24 cellular contexts compared by ENCODE assay signal in the genomic region with DNA sequence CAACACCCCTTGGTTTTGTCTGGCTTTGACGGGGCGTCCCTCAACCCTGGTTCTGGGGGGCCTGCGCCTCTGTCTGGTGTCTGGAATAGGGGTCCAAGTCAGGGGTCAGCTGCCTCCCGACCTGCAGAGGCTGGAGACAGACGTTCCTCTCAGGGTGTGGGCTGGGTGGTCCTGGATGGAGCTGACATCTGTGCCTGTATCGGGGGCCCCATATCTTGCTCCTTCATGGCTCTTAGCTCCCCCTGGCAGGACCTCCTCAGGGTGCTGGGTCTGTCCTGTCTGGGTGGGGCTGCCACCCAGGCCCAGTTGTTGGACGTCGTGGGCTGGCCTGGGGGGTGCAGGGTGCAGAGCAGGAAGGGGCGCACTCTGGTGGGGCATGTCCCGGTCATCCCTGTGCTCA.
"Had no signal": no experiment of that assay in that cellular context is flagged by ENCODE, and none has a peak within 500 bp of the region (broad histone marks: within the 10 kb centered on the region; RNA-seq: fewer than 3 reads in every experiment).

No MANE protein-coding gene starts in this region.

- H3K27me3 Mint-ChIP-seq: stimulated activated naive CD8-positive, alpha-beta T cell treated with anti-CD3 and anti-CD28 coated beads, Interleukin-15, Interleukin-2, amounts not matched to agents 100 ng/mL and 50 ng/mL, for 24 hours had no signal

- H3K27ac Mint-ChIP-seq: immature natural killer cell; mesothelial cell of epicardium; nephron progenitor cell; stimulated activated effector memory CD8-positive, alpha-beta T cell treated with anti-CD3 and anti-CD28 coated beads, Interleukin-12 subunit alpha, Interleukin-12 subunit beta, amount 100 ng/mL, for 72 hours; stimulated activated naive CD8-positive, alpha-beta T cell treated with anti-CD3 and anti-CD28 coated beads, Interleukin-15, Interleukin-2, amounts not matched to agents 100 ng/mL and 50 ng/mL, for 24 hours had no signal

- H3K4me3 Mint-ChIP-seq: immature natural killer cell; mesothelial cell of epicardium; nephron progenitor cell; stimulated activated effector memory CD8-positive, alpha-beta T cell treated with anti-CD3 and anti-CD28 coated beads, Interleukin-12 subunit alpha, Interleukin-12 subunit beta, amount 100 ng/mL, for 72 hours; stimulated activated naive CD8-positive, alpha-beta T cell treated with anti-CD3 and anti-CD28 coated beads, Interleukin-15, Interleukin-2, amounts not matched to agents 100 ng/mL and 50 ng/mL, for 24 hours had no signal

- H3K4me3 ChIP-seq: dorsolateral prefrontal cortex, left ventricle myocardium inferior, lower lobe of right lung, ovary, psoas muscle, sigmoid colon, thoracic aorta, tibial nerve, upper lobe of left lung had no signal

- ATAC-seq: left colon; naive thymus-derived CD8-positive, alpha-beta T cell; psoas muscle; right cardiac atrium; stimulated activated effector memory CD8-positive, alpha-beta T cell treated with anti-CD3 and anti-CD28 coated beads, Interleukin-12 subunit alpha, Interleukin-12 subunit beta, amount 100 ng/mL, for 72 hours had no signal

- H3K9me3 Mint-ChIP-seq: immature natural killer cell; naive thymus-derived CD8-positive, alpha-beta T cell; stimulated activated effector memory CD8-positive, alpha-beta T cell treated with anti-CD3 and anti-CD28 coated beads, Interleukin-12 subunit alpha, Interleukin-12 subunit beta, amount 100 ng/mL, for 72 hours; stimulated activated naive CD8-positive, alpha-beta T cell treated with anti-CD3 and anti-CD28 coated beads, Interleukin-15, Interleukin-2, amounts not matched to agents 100 ng/mL and 50 ng/mL, for 24 hours had no signal

- H3K36me3 Mint-ChIP-seq: immature natural killer cell; naive thymus-derived CD8-positive, alpha-beta T cell; stimulated activated effector memory CD8-positive, alpha-beta T cell treated with anti-CD3 and anti-CD28 coated beads, Interleukin-12 subunit alpha, Interleukin-12 subunit beta, amount 100 ng/mL, for 72 hours had no signal

- DNase-seq: dorsolateral prefrontal cortex; effector CD4-positive, alpha-beta T cell; hypothalamus; immature natural killer cell; islet precursor cell; kidney glomerular epithelial cell; left colon; left ventricle myocardium inferior; lower lobe of right lung; naive thymus-derived CD8-positive, alpha-beta T cell; nephron progenitor cell; nucleus accumbens; ovary; psoas muscle; sigmoid colon; stimulated activated CD4-positive, alpha-beta T cell treated with anti-CD3 and anti-CD28 coated beads, Interleukin-2, amount 100 ng/mL, for 24 hours; stimulated activated CD4-positive, alpha-beta T cell treated with anti-CD3 and anti-CD28 coated beads, Interleukin-4, amount 100 ng/mL, for 24 hours had no signal

- H3K4me1 Mint-ChIP-seq: immature natural killer cell; mesothelial cell of epicardium; nephron progenitor cell; stimulated activated effector memory CD8-positive, alpha-beta T cell treated with anti-CD3 and anti-CD28 coated beads, Interleukin-12 subunit alpha, Interleukin-12 subunit beta, amount 100 ng/mL, for 72 hours had no signal
